ENCODE assay signal across 28 cellular contexts in the genomic region with DNA sequence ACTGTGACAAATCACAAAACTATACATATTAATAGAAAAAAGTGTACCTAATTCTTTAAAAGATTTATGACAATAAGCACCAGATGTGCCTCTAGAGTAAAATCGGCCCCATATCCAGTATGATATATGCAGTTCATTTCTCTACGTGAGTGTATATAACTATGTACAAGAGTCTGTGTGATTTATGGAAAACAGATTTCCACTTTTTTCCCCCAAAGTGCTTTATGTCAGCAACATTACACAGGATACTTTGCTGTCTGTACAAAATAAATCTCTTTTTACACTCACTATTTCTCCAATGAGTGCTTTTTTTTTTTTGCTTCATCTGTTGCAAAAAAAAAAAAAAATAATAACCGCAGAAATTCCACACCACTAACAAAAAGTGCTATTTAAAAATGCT.
"Had no signal": no experiment of that assay in that cellular context is flagged by ENCODE, and none has a peak within 500 bp of the region (broad histone marks: within the 10 kb centered on the region; RNA-seq: fewer than 3 reads in every experiment).

No MANE protein-coding gene starts in this region.

- H3K9me3 ChIP-seq: esophagus muscularis mucosa, gastrocnemius medialis, neutrophil, ovary, thoracic aorta had no signal

- H3K36me3 Mint-ChIP-seq: activated CD8-positive, alpha-beta memory T cell treated with anti-CD3 and anti-CD28 coated beads, Interleukin-2, amount 10 ng/mL, durations not matched to agents 7 days and 5 days; activated naive CD4-positive, alpha-beta T cell treated with anti-CD3 and anti-CD28 coated beads, Interleukin-2, amount 50 U/mL, for 72 hours; stimulated activated effector memory CD8-positive, alpha-beta T cell treated with anti-CD3 and anti-CD28 coated beads, Interleukin-12 subunit alpha, Interleukin-12 subunit beta, amount 100 ng/mL, for 72 hours had no signal

- H3K9me3 Mint-ChIP-seq: activated B cell treated with CpG ODN at 0.5 μM for 24 hours; activated naive CD4-positive, alpha-beta T cell treated with anti-CD3 and anti-CD28 coated beads, Interleukin-2, amount 50 U/mL, for 72 hours; activated T-helper 2 cell treated with anti-CD3 and anti-CD28 coated beads, Interferon-gamma antibody, Interleukin-2, Interleukin-4, amounts not matched to agents 10 μg/mL and 5 μg/mL and 100 μg/mL, durations not matched to agents 14 hours and 24 hours and 36 hours; nephron progenitor cell; stimulated activated effector memory CD8-positive, alpha-beta T cell treated with anti-CD3 and anti-CD28 coated beads, Interleukin-12 subunit alpha, Interleukin-12 subunit beta, amount 100 ng/mL, for 72 hours; stimulated activated naive CD8-positive, alpha-beta T cell treated with anti-CD3 and anti-CD28 coated beads, Interleukin-15, Interleukin-2, amounts not matched to agents 100 ng/mL and 50 ng/mL, for 24 hours; T-helper 2 cell treated with Interferon-gamma antibody and Interleukin-4, amounts not matched to agents 5 μg/mL and 100 μg/mL, for 36 hours had no signal

- H3K36me3 ChIP-seq: neutrophil, ovary had no signal

- H3K27me3 ChIP-seq: esophagus muscularis mucosa, gastrocnemius medialis, neutrophil, ovary had no signal

- DNase-seq: activated B cell treated with CpG ODN at 0.5 μM for 24 hours; activated CD4-positive, alpha-beta T cell treated with anti-CD3 and anti-CD28 coated beads, Interleukin-2, amount 50 U/mL, for 1 hour; activated CD8-positive, alpha-beta memory T cell treated with anti-CD3 and anti-CD28 coated beads, Interleukin-2, amount 10 ng/mL, durations not matched to agents 7 days and 5 days; activated CD8-positive, alpha-beta T cell treated with anti-CD3 and anti-CD28 coated beads, Interleukin-2, amount 10 ng/mL, durations not matched to agents 7 days and 5 days; activated naive CD4-positive, alpha-beta T cell; activated T-cell treated with anti-CD3 and anti-CD28 coated beads, Interleukin-2, amount 50 U/mL, for 48 hours; anterior cingulate cortex; dermis blood vessel endothelial cell; effector CD4-positive, alpha-beta T cell; gastrocnemius medialis; glutamatergic neuron; hippocampal formation; left colon; nephron progenitor cell; ovary; stimulated activated CD4-positive, alpha-beta T cell treated with anti-CD3 and anti-CD28 coated beads, Interleukin-4, amount 100 ng/mL, for 24 hours; T-helper 1 cell; trophoblast cell had no signal

- H3K4me1 Mint-ChIP-seq: activated B cell treated with CpG ODN at 0.5 μM for 24 hours; activated CD8-positive, alpha-beta memory T cell treated with anti-CD3 and anti-CD28 coated beads, Interleukin-2, amount 10 ng/mL, durations not matched to agents 7 days and 5 days; stimulated activated effector memory CD8-positive, alpha-beta T cell treated with anti-CD3 and anti-CD28 coated beads, Interleukin-12 subunit alpha, Interleukin-12 subunit beta, amount 100 ng/mL, for 72 hours had no signal

- H3K27ac Mint-ChIP-seq: activated B cell treated with CpG ODN at 0.5 μM for 24 hours; activated CD8-positive, alpha-beta memory T cell treated with anti-CD3 and anti-CD28 coated beads, Interleukin-2, amount 10 ng/mL, durations not matched to agents 7 days and 5 days; activated CD8-positive, alpha-beta T cell treated with anti-CD3 and anti-CD28 coated beads, Interleukin-2, amount 10 ng/mL, durations not matched to agents 7 days and 5 days; activated naive CD4-positive, alpha-beta T cell treated with anti-CD3 and anti-CD28 coated beads, Interleukin-2, amount 50 U/mL, for 72 hours; activated T-helper 2 cell treated with anti-CD3 and anti-CD28 coated beads, Interferon-gamma antibody, Interleukin-2, Interleukin-4, amounts not matched to agents 10 μg/mL and 5 μg/mL and 100 μg/mL, durations not matched to agents 14 hours and 24 hours and 36 hours; nephron progenitor cell; progenitor cell of endocrine pancreas; stimulated activated effector memory CD8-positive, alpha-beta T cell treated with anti-CD3 and anti-CD28 coated beads, Interleukin-12 subunit alpha, Interleukin-12 subunit beta, amount 100 ng/mL, for 72 hours; stimulated activated naive CD8-positive, alpha-beta T cell treated with anti-CD3 and anti-CD28 coated beads, Interleukin-15, Interleukin-2, amounts not matched to agents 100 ng/mL and 50 ng/mL, for 24 hours; T-helper 2 cell treated with Interferon-gamma antibody and Interleukin-4, amounts not matched to agents 5 μg/mL and 100 μg/mL, for 36 hours had no signal

- H3K4me3 ChIP-seq: esophagus muscularis mucosa, gastrocnemius medialis, ovary, skin epidermis, thoracic aorta had no signal

- H3K4me3 Mint-ChIP-seq: activated B cell treated with CpG ODN at 0.5 μM for 24 hours; activated CD8-positive, alpha-beta memory T cell treated with anti-CD3 and anti-CD28 coated beads, Interleukin-2, amount 10 ng/mL, durations not matched to agents 7 days and 5 days; activated CD8-positive, alpha-beta T cell treated with anti-CD3 and anti-CD28 coated beads, Interleukin-2, amount 10 ng/mL, durations not matched to agents 7 days and 5 days; nephron progenitor cell; stimulated activated effector memory CD8-positive, alpha-beta T cell treated with anti-CD3 and anti-CD28 coated beads, Interleukin-12 subunit alpha, Interleukin-12 subunit beta, amount 100 ng/mL, for 72 hours; stimulated activated naive CD8-positive, alpha-beta T cell treated with anti-CD3 and anti-CD28 coated beads, Interleukin-15, Interleukin-2, amounts not matched to agents 100 ng/mL and 50 ng/mL, for 24 hours; T-helper 2 cell treated with Interferon-gamma antibody and Interleukin-4, amounts not matched to agents 5 μg/mL and 100 μg/mL, for 36 hours had no signal

- H3K4me1 ChIP-seq: esophagus muscularis mucosa, gastrocnemius medialis had no signal

- H3K27me3 Mint-ChIP-seq: activated B cell treated with CpG ODN at 0.5 μM for 24 hours, progenitor cell of endocrine pancreas had no signal

- H3K27ac ChIP-seq: esophagus muscularis mucosa, gastrocnemius medialis, neutrophil, ovary, thoracic aorta had no signal
